In the genomic region with DNA sequence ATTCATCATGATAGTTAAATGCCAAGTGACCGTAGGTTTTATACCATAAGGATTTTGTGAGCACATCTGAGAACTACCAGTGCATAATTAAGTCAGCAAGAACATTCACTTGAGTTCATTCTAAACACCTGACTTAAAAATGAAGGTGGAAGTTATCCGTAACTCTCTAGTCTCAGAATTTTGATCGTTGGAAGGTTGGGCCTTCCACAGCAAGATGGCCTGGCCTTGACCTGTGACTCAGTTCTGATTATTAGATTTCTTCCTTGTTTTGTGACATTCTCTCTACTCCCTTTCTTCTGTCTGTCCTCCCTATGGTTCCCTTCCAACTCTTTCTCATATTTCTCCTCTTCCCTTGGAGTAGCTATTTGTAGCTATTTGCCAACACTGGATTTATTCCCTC, we compare ENCODE assay signal across 16 cellular contexts. TPM values are rescaled to one million over a fixed set of nuclear protein-coding genes. Genes with fewer than 3 reads are reported as not detected.
DNase-seq lines count a peak whose midpoint lies in the region; ATAC-seq and TF ChIP-seq lines count a peak whose summit lies in the region.
"Had no signal": no experiment of that assay in that cellular context is flagged by ENCODE, and none has a peak within 500 bp of the region (broad histone marks: within the 10 kb centered on the region; RNA-seq: fewer than 3 reads in every experiment).

No MANE protein-coding gene starts in this region.

- no peak overlapping the region for H2AFZ ChIP-seq in osteoblast (ENCODE audit: low read length)

- no peak overlapping the region for H3K4me3 Mint-ChIP-seq in activated CD4-positive, alpha-beta T cell treated with anti-CD3 and anti-CD28 coated beads, Interleukin-2, amount 10 ng/mL, durations not matched to agents 24 days and 14 days
- H3K4me3 Mint-ChIP-seq in endothelial cell (ENCODE audit: unreplicated experiment), result no peak overlapping the region
- H3K4me3 Mint-ChIP-seq: CD4-positive, CD25-positive, alpha-beta regulatory T cell; H9 had no signal

- peaks cover 6% of the 10 kb centered on the region for H3K9me3 Mint-ChIP-seq in activated CD4-positive, alpha-beta T cell treated with anti-CD3 and anti-CD28 coated beads, Interleukin-2, amount 10 ng/mL, durations not matched to agents 24 days and 14 days
- H3K9me3 Mint-ChIP-seq in endothelial cell (ENCODE audit: unreplicated experiment), result no peaks in the 10 kb centered on the region

- peak; percentile 40 for DNase-seq in activated CD4-positive, alpha-beta T cell treated with anti-CD3 and anti-CD28 coated beads, Interleukin-2, amount 10 ng/mL, durations not matched to agents 24 days and 14 days
- no peak for DNase-seq in activated CD4-positive, alpha-beta T cell treated with anti-CD3 and anti-CD28 coated beads, Interleukin-2, amount 50 U/mL, for 4 hours
- peak; percentile 13 for DNase-seq in M059J (ENCODE audit: low read depth)
- no peak for DNase-seq in endothelial cell (ENCODE audit: low spot score)
- DNase-seq in osteoblast (ENCODE audit: insufficient read length, low spot score, missing footprints), result peak; percentile 69
- DNase-seq in islet precursor cell, result no peak
- DNase-seq in activated T-cell treated with anti-CD3 and anti-CD28 coated beads for 4 hours, result no peak
- DNase-seq: 8988T; ACHN; CD4-positive, CD25-positive, alpha-beta regulatory T cell; DMS53; GF-D8; GOT3; H9 had no signal

- H3K27ac ChIP-seq in osteoblast (ENCODE audit: low read depth, low read length), result no peak overlapping the region
- H3K27ac ChIP-seq: BLaER1 treated with 17β-estradiol and CSF1 and Interleukin-3, amounts not matched to agents 10 nM and 100 nM had no signal

- TF ChIP-seq CTCF in endothelial cell (IDR thresholded peaks at IDR 0.05; ENCODE audit: unreplicated experiment) (no peak), osteoblast (IDR thresholded peaks at IDR 0.05; ENCODE audit: extremely low read depth, low read depth, low read length) (no peak)

- no peak overlapping the region for H3K4me3 ChIP-seq in osteoblast (ENCODE audit: insufficient read depth, low read length)
- H3K4me3 ChIP-seq: BLaER1 treated with 17β-estradiol and CSF1 and Interleukin-3, amounts not matched to agents 10 nM and 100 nM had no signal

- no peaks in the 10 kb centered on the region for H3K9me3 ChIP-seq in osteoblast (ENCODE audit: low read depth, low read length)

- no peak for ATAC-seq in GM18867 (IDR thresholded peaks at IDR 0.05; ENCODE audit: unreplicated experiment)

- H3K36me3 ChIP-seq in osteoblast (ENCODE audit: insufficient read depth, low read length), result no peaks in the 10 kb centered on the region
- H3K36me3 ChIP-seq: BLaER1 treated with 17β-estradiol and CSF1 and Interleukin-3, amounts not matched to agents 10 nM and 100 nM had no signal

- no peak overlapping the region for H3K27ac Mint-ChIP-seq in activated CD4-positive, alpha-beta T cell treated with anti-CD3 and anti-CD28 coated beads, Interleukin-2, amount 10 ng/mL, durations not matched to agents 24 days and 14 days
- peak overlapping the region; percentile 83 for H3K27ac Mint-ChIP-seq in endothelial cell (ENCODE audit: unreplicated experiment)
- H3K27ac Mint-ChIP-seq: CD4-positive, CD25-positive, alpha-beta regulatory T cell; H9 had no signal

- H3K4me1 ChIP-seq in osteoblast (ENCODE audit: insufficient read depth, low read length), result no peaks in the 10 kb centered on the region

- peaks cover 26% of the 10 kb centered on the region for H3K4me1 Mint-ChIP-seq in activated CD4-positive, alpha-beta T cell treated with anti-CD3 and anti-CD28 coated beads, Interleukin-2, amount 10 ng/mL, durations not matched to agents 24 days and 14 days
- H3K4me1 Mint-ChIP-seq in endothelial cell (ENCODE audit: unreplicated experiment), result peaks cover 26% of the 10 kb centered on the region
- H3K4me1 Mint-ChIP-seq: H9 had no signal

- H3K4me2 ChIP-seq in osteoblast (ENCODE audit: insufficient read depth, low read length), result no peak overlapping the region
- H3K4me2 ChIP-seq: BLaER1 treated with 17β-estradiol and CSF1 and Interleukin-3, amounts not matched to agents 10 nM and 100 nM had no signal

- no peaks in the 10 kb centered on the region for H3K27me3 ChIP-seq in osteoblast (ENCODE audit: insufficient read depth, low read length)
- H3K27me3 ChIP-seq: BLaER1 treated with 17β-estradiol and CSF1 and Interleukin-3, amounts not matched to agents 10 nM and 100 nM had no signal

- H3K27me3 Mint-ChIP-seq in activated CD4-positive, alpha-beta T cell treated with anti-CD3 and anti-CD28 coated beads, Interleukin-2, amount 10 ng/mL, durations not matched to agents 24 days and 14 days, result no peaks in the 10 kb centered on the region
- no peaks in the 10 kb centered on the region for H3K27me3 Mint-ChIP-seq in endothelial cell (ENCODE audit: unreplicated experiment)

- H4K20me1 ChIP-seq in osteoblast (ENCODE audit: insufficient read depth, low read length), result no peaks in the 10 kb centered on the region
- H4K20me1 ChIP-seq: BLaER1 treated with 17β-estradiol and CSF1 and Interleukin-3, amounts not matched to agents 10 nM and 100 nM had no signal

- intact Hi-C loops in activated CD4-positive, alpha-beta T cell treated with anti-CD3 and anti-CD28 coated beads, Interleukin-2, amount 10 ng/mL, durations not matched to agents 24 days and 14 days (cut with micrococcal nuclease), result no loop called here

- H3K79me2 ChIP-seq in osteoblast (ENCODE audit: insufficient read depth, low read length), result no peaks in the 10 kb centered on the region

- no peaks in the 10 kb centered on the region for H3K36me3 Mint-ChIP-seq in activated CD4-positive, alpha-beta T cell treated with anti-CD3 and anti-CD28 coated beads, Interleukin-2, amount 10 ng/mL, durations not matched to agents 24 days and 14 days (ENCODE audit: low read depth)
- no peaks in the 10 kb centered on the region for H3K36me3 Mint-ChIP-seq in endothelial cell (ENCODE audit: low read depth, unreplicated experiment)
- H3K36me3 Mint-ChIP-seq: CD4-positive, CD25-positive, alpha-beta regulatory T cell had no signal

RNA-seq across cellular contexts. Expression of a gene that starts 20.0 kb away (rescaled TPM):
- 9.1 and 11.1 TPM in 2 replicates for total RNA-seq in activated CD4-positive, alpha-beta T cell treated with anti-CD3 and anti-CD28 coated beads, Interleukin-2, amount 10 ng/mL, durations not matched to agents 24 days and 14 days
- total RNA-seq in M059J (2014; rRNA removed; shearing (Covaris generic)), result 1.5 and 3.1 TPM in 2 replicates
- total RNA-seq in endothelial cell (ENCODE audit: unreplicated experiment) (22.7 TPM), osteoblast (11.2 and 11.9 TPM in 2 replicates)

Comparison
In these comparisons a context has a peak if more than half of its experiments do, and no peak if none do; other contexts are left out.
1. DNase-seq: peak in activated CD4-positive, alpha-beta T cell treated with anti-CD3 and anti-CD28 coated beads, Interleukin-2, amount 10 ng/mL, durations not matched to agents 24 days and 14 days (single experiment), M059J (single experiment) and osteoblast (single experiment); none in activated CD4-positive, alpha-beta T cell treated with anti-CD3 and anti-CD28 coated beads, Interleukin-2, amount 50 U/mL, for 4 hours (0 of 2), endothelial cell (single experiment), islet precursor cell (single experiment) and activated T-cell treated with anti-CD3 and anti-CD28 coated beads for 4 hours (single experiment).